1 cellular context compared by ENCODE assay signal in genomic region chr2:95402370-95403203, GRCh38.
TF ChIP-seq lines count a peak whose summit lies in the region.

Gene FAHD2A, plus strand, starts transcription at chr2:95402708. Its CDS starts 2,851 bp downstream, at chr2:95405559.

TF ChIP-seq in K562, 482 proteins besides CTCF, POLR2A, EP300 and RAD21 (continued from another document and continues in another):
- TF ChIP-seq FOXA3 (CRISPR knock-in tag; conservative IDR thresholded peaks at IDR 0.05 in 1 of 2, IDR thresholded peaks at IDR 0.05 in 1 of 2): no peak
- TF ChIP-seq ZBTB26 (CRISPR knock-in tag; IDR thresholded peaks at IDR 0.05): no peak
- TF ChIP-seq IFI16 (CRISPR knock-in tag; IDR thresholded peaks at IDR 0.05): no peak
- no peak for TF ChIP-seq SMAD3 (CRISPR knock-in tag; conservative IDR thresholded peaks at IDR 0.05)
- no peak for TF ChIP-seq PCBP1 (IDR thresholded peaks at IDR 0.05; ENCODE audit: low read depth, low read length, poor library complexity, severe bottlenecking)
- peak; percentile 88 for TF ChIP-seq SIN3B (IDR thresholded peaks at IDR 0.05; ENCODE audit: low read depth)
- TF ChIP-seq CBFA2T3 (IDR thresholded peaks at IDR 0.05): no peak
- no peak for TF ChIP-seq STAT6 (CRISPR knock-in tag; IDR thresholded peaks at IDR 0.05)
- TF ChIP-seq PRMT5 (CRISPR knock-in tag; IDR thresholded peaks at IDR 0.05): no peak
- TF ChIP-seq RFX5 (IDR thresholded peaks at IDR 0.05; ENCODE audit: low read depth, low read length): 0 out of 2 replicates have a peak, but pooled peaks have one; percentile 27
- no peak for TF ChIP-seq ZNF778 (CRISPR knock-in tag; IDR thresholded peaks at IDR 0.05)
- no peak for TF ChIP-seq ZNF12 (CRISPR knock-in tag; IDR thresholded peaks at IDR 0.05)
- no peak for TF ChIP-seq ETV6 (IDR thresholded peaks at IDR 0.05; ENCODE audit: borderline replicate concordance in 1 of 2, low read depth in 2 of 2, low read length in 1 of 2)
- TF ChIP-seq ETV6 (CRISPR knock-in tag; IDR thresholded peaks at IDR 0.05; ENCODE audit: borderline replicate concordance): no peak
- no peak for TF ChIP-seq MECOM (CRISPR knock-in tag; IDR thresholded peaks at IDR 0.05)
- TF ChIP-seq ARID3B (CRISPR knock-in tag; IDR thresholded peaks at IDR 0.05; ENCODE audit: borderline replicate concordance): no peak
- TF ChIP-seq MTF1 (CRISPR knock-in tag; IDR thresholded peaks at IDR 0.05; ENCODE audit: borderline replicate concordance): no peak
- no peak for TF ChIP-seq GATAD2B (IDR thresholded peaks at IDR 0.05; ENCODE audit: borderline replicate concordance)
- TF ChIP-seq DLX4 (CRISPR knock-in tag; IDR thresholded peaks at IDR 0.05): no peak
- no peak for TF ChIP-seq GABPB2 (CRISPR knock-in tag; conservative IDR thresholded peaks at IDR 0.05)
- peak; percentile 92 for TF ChIP-seq SUPT5H (IDR thresholded peaks at IDR 0.05)
- TF ChIP-seq TCF3 (CRISPR knock-in tag; IDR thresholded peaks at IDR 0.05): 0 out of 2 replicates have a peak, but pooled peaks have one; percentile 12
- no peak for TF ChIP-seq ZNF318 (IDR thresholded peaks at IDR 0.05; ENCODE audit: borderline replicate concordance in 1 of 2, low read depth in 1 of 2)
- no peak for TF ChIP-seq ZNF324 (CRISPR knock-in tag; IDR thresholded peaks at IDR 0.05)
- peak in 2 of 3 experiments; percentile 74 to 84 for TF ChIP-seq YY1 (IDR thresholded peaks at IDR 0.05; ENCODE audit: borderline replicate concordance in 1 of 3, control insufficient read depth in 1 of 3, extremely low read depth in 1 of 3, insufficient read depth in 3 of 3, insufficient read length in 1 of 3, insufficient replicate concordance in 2 of 3, low read depth in 1 of 3, low read length in 2 of 3)
- TF ChIP-seq NONO (IDR thresholded peaks at IDR 0.05; ENCODE audit: low read depth in 2 of 2, low read length in 1 of 2): peak in 1 of 2 experiments; percentile 44; a peak in 1 of 4 replicates
- TF ChIP-seq KAT7 (CRISPR knock-in tag; IDR thresholded peaks at IDR 0.05; ENCODE audit: borderline replicate concordance): no peak; the same call in 1 of the 2 replicates
- peak; percentile 36; the same call in 1 of the 2 replicates for TF ChIP-seq CTBP1 (IDR thresholded peaks at IDR 0.05; ENCODE audit: borderline replicate concordance)
- no peak for TF ChIP-seq ZKSCAN8 (CRISPR knock-in tag; IDR thresholded peaks at IDR 0.05)
- TF ChIP-seq MEF2A (IDR thresholded peaks at IDR 0.05; ENCODE audit: control insufficient read depth, low read depth, low read length): no peak
- no peak for TF ChIP-seq TOE1 (IDR thresholded peaks at IDR 0.05; ENCODE audit: borderline replicate concordance)
- no peak for TF ChIP-seq TOE1 (CRISPR knock-in tag; IDR thresholded peaks at IDR 0.05; ENCODE audit: borderline replicate concordance, low read depth)
- peak in 1 of 2 experiments; percentile 15; a peak in 1 of 4 replicates for TF ChIP-seq NRF1 (conservative IDR thresholded peaks at IDR 0.05 in 1 of 2, IDR thresholded peaks at IDR 0.05 in 1 of 2)
- no peak for TF ChIP-seq CREB3L1 (IDR thresholded peaks at IDR 0.05; ENCODE audit: borderline replicate concordance, low read depth)
- no peak for TF ChIP-seq HEY1 (CRISPR knock-in tag; IDR thresholded peaks at IDR 0.05; ENCODE audit: borderline replicate concordance)
- no peak for TF ChIP-seq USF1 (CRISPR knock-in tag; IDR thresholded peaks at IDR 0.05)
- TF ChIP-seq NR1H2 (CRISPR knock-in tag; IDR thresholded peaks at IDR 0.05): no peak
- no peak for TF ChIP-seq RFX7 (CRISPR knock-in tag; IDR thresholded peaks at IDR 0.05)
- no peak for TF ChIP-seq ZSCAN32 (CRISPR knock-in tag; IDR thresholded peaks at IDR 0.05)
- TF ChIP-seq GTF2F1 (IDR thresholded peaks at IDR 0.05; ENCODE audit: low read depth, low read length): no peak
- TF ChIP-seq ELK3 (CRISPR knock-in tag; IDR thresholded peaks at IDR 0.05): no peak
